In genomic region chr3:188900421-188900941, GRCh38 we compare ENCODE assay signal across 1 cellular context.
TF ChIP-seq lines count a peak whose summit lies in the region.

No MANE protein-coding gene starts in this region.

TF ChIP-seq in GM23338, 12 proteins besides CTCF, POLR2A, EP300 and RAD21 (continued from another document):
- no peak for TF ChIP-seq ZNF462 (CRISPR knock-in tag; IDR thresholded peaks at IDR 0.05)
